Comparison of ENCODE assay signal across 12 cellular contexts in genomic region chr12:110669193-110669502, GRCh38. TPM values are rescaled to one million over a fixed set of nuclear protein-coding genes. Genes with fewer than 3 reads are reported as not detected.
A peak's percentile ranks its signal among the peaks of the same experiment; 100 is the strongest.
DNase-seq lines count a peak whose midpoint lies in the region; ATAC-seq and TF ChIP-seq lines count a peak whose summit lies in the region.
"Had no signal": no experiment of that assay in that cellular context is flagged by ENCODE, and none has a peak within 500 bp of the region (broad histone marks: within the 10 kb centered on the region; RNA-seq: fewer than 3 reads in every experiment).

No MANE protein-coding gene starts in this region.

- no peaks in the 10 kb centered on the region for H3K9me3 Mint-ChIP-seq in central memory CD8-positive, alpha-beta T cell

- H2AFZ ChIP-seq in mesenchymal stem cell (ENCODE audit: low read depth, low read length): no peak overlapping the region

- no peak overlapping the region for H4K91ac ChIP-seq in mesenchymal stem cell (ENCODE audit: low read length)

- no peak overlapping the region for H3K4ac ChIP-seq in mesenchymal stem cell (ENCODE audit: low read depth in 1 of 2, low read length in 2 of 2)

- H3K27ac Mint-ChIP-seq in central memory CD8-positive, alpha-beta T cell (ENCODE audit: low read depth): peak overlapping the region; percentile 88

- H3K27me3 ChIP-seq in mesenchymal stem cell (ENCODE audit: control insufficient read depth in 1 of 2, insufficient read depth in 1 of 2, low read length in 2 of 2): peaks cover 0 to 4% of the 10 kb centered on the region in 2 experiments

- H3K36me3 Mint-ChIP-seq in central memory CD8-positive, alpha-beta T cell (ENCODE audit: insufficient read depth): peaks cover 13% of the 10 kb centered on the region

- no peak overlapping the region for H2BK12ac ChIP-seq in mesenchymal stem cell (ENCODE audit: low read length in 2 of 2)

- H3K27me3 Mint-ChIP-seq in central memory CD8-positive, alpha-beta T cell: no peaks in the 10 kb centered on the region

- peaks cover 0 to 3% of the 10 kb centered on the region in 2 experiments for H3K36me3 ChIP-seq in mesenchymal stem cell (ENCODE audit: control insufficient read depth in 1 of 2, insufficient read depth in 2 of 2, low read depth in 1 of 2, low read length in 2 of 2)

- WGBS in mesenchymal stem cell: 62% methylated on average over 5 of the region's 5 CpGs

- peaks cover 32% of the 10 kb centered on the region for H3K4me1 Mint-ChIP-seq in central memory CD8-positive, alpha-beta T cell

- H4K8ac ChIP-seq in mesenchymal stem cell (ENCODE audit: low read length): no peak overlapping the region

- H2BK15ac ChIP-seq in mesenchymal stem cell (ENCODE audit: low read depth, poor library complexity, severe bottlenecking): no peak overlapping the region

- H3K23ac ChIP-seq in mesenchymal stem cell (ENCODE audit: low read length in 2 of 2): no peak overlapping the region

- H3K9ac ChIP-seq in mesenchymal stem cell (ENCODE audit: low read length): no peak overlapping the region

- H3K4me1 ChIP-seq in mesenchymal stem cell (ENCODE audit: control insufficient read depth, insufficient read depth, low read depth, low read length): no peaks in the 10 kb centered on the region
- H3K4me1 ChIP-seq: psoas muscle had no signal

- no peak overlapping the region for H2BK120ac ChIP-seq in mesenchymal stem cell (ENCODE audit: low read depth, low read length)

- CTCF ChIA-PET in GM10248 (lab: Yijun Ruan, JAX): interaction anchor here (1.2 to 1.5 kb wide), 2 partner anchors 12 to 49 kb away, joined by 5 read pairs; no protein-coding TSS in a partner anchor

- DNase-seq in GM10248 (ENCODE audit: extremely low spot score): peak; percentile 31
- no peak for DNase-seq in central memory CD8-positive, alpha-beta T cell (ENCODE audit: low spot score in 2 of 2)
- no peak for DNase-seq in stimulated activated CD4-positive, alpha-beta T cell treated with anti-CD3 and anti-CD28 coated beads, Interleukin-15, amount 100 ng/mL, for 24 hours
- no peak for DNase-seq in NCI-H1417 (lab: John Stamatoyannopoulos, UW)
- no peak for DNase-seq in NCI-H187 (lab: John Stamatoyannopoulos, UW)
- DNase-seq in mesenchymal stem cell: no peak
- DNase-seq: HCEC 1CT, islet precursor cell, NCI-H82, psoas muscle had no signal

- TF ChIP-seq CTCF in GM10248 (IDR thresholded peaks at IDR 0.05; ENCODE audit: control extremely low read depth, extremely low read depth, low read depth, missing control alignments): no peak

- H2AK5ac ChIP-seq in mesenchymal stem cell (ENCODE audit: low read length, severe bottlenecking): no peak overlapping the region

- H3K14ac ChIP-seq in mesenchymal stem cell (ENCODE audit: low read length in 2 of 2): no peak overlapping the region

- H3K4me2 ChIP-seq in mesenchymal stem cell (ENCODE audit: low read length, poor library complexity, severe bottlenecking): no peak overlapping the region

- H2BK5ac ChIP-seq in mesenchymal stem cell (ENCODE audit: low read depth, low read length, poor library complexity, severe bottlenecking): no peak overlapping the region

- H3K18ac ChIP-seq in mesenchymal stem cell (ENCODE audit: low read depth in 1 of 2, low read length in 2 of 2): no peak overlapping the region

- H3K79me1 ChIP-seq in mesenchymal stem cell (replicated peaks; ENCODE audit: low read length, poor library complexity, severe bottlenecking): no peaks in the 10 kb centered on the region

- H3K9me3 ChIP-seq in mesenchymal stem cell (ENCODE audit: control insufficient read depth, low read length): peaks cover 17% of the 10 kb centered on the region

- no peak overlapping the region for H3K27ac ChIP-seq in mesenchymal stem cell (ENCODE audit: low read length, poor library complexity, severe bottlenecking)
- H3K27ac ChIP-seq: psoas muscle had no signal

- H3K4me3 ChIP-seq in mesenchymal stem cell (ENCODE audit: insufficient read depth in 1 of 2, low read depth in 1 of 2, low read length in 2 of 2): no peak overlapping the region
- H3K4me3 ChIP-seq: psoas muscle had no signal

- H3K4me3 Mint-ChIP-seq in central memory CD8-positive, alpha-beta T cell: peak overlapping the region; percentile 37

- POLR2A ChIA-PET in GM10248 (lab: Yijun Ruan, JAX): interaction anchor here (0.5 to 1.0 kb wide), 3 partner anchors 8 to 49 kb away, joined by 3 to 7 read pairs (median 4); no protein-coding TSS in a partner anchor

- ATAC-seq in GM19438 (IDR thresholded peaks at IDR 0.05; ENCODE audit: low read depth, unreplicated experiment): peak; percentile 28
- peak; percentile 45 for ATAC-seq in HG03354 (IDR thresholded peaks at IDR 0.05; ENCODE audit: poor library complexity, severe bottlenecking, unreplicated experiment)
- ATAC-seq in central memory CD8-positive, alpha-beta T cell (replicated peaks; ENCODE audit: extremely low read depth, poor library complexity, severe bottlenecking): peak; percentile 43
- ATAC-seq: psoas muscle had no signal

RNA-seq across cellular contexts. Expression of gene HVCN1, which starts 19.8 kb away (rescaled TPM):
- 5.3 TPM for polyA plus RNA-seq in mesenchymal stem cell (2013, experiment 1 of 2)
- 5.5 TPM for polyA plus RNA-seq in mesenchymal stem cell (2013, experiment 2 of 2)

RNA-seq across cellular contexts. Expression of gene TCTN1, which starts 55.2 kb away (rescaled TPM):
- polyA plus RNA-seq in mesenchymal stem cell (2013, experiment 1 of 2): 58.1 TPM
- 60.5 TPM for polyA plus RNA-seq in mesenchymal stem cell (2013, experiment 2 of 2)
